Comparison of ENCODE assay signal across 8 cellular contexts in genomic region chr19:46944918-46945628, GRCh38.
DNase-seq lines count a peak whose midpoint lies in the region; ATAC-seq and TF ChIP-seq lines count a peak whose summit lies in the region.

No MANE protein-coding gene starts in this region.

- no peaks in the 10 kb centered on the region; the same call in 1 of the 2 replicates for H3K36me3 ChIP-seq in PC-9 (ENCODE audit: low read depth)
- peaks cover 3% of the 10 kb centered on the region for H3K36me3 ChIP-seq in effector memory CD4-positive, alpha-beta T cell (ENCODE audit: control insufficient read depth, insufficient read depth, low read length)

- POLR2A ChIA-PET in PC-9 (lab: Charles Lee; ENCODE audit: unreplicated experiment) (no interaction called here), T-cell (lab: Charles Lee) (no interaction called here)

- peaks cover 56% of the 10 kb centered on the region for H3K4me1 Mint-ChIP-seq in glutamatergic neuron (ENCODE audit: low read depth, unreplicated experiment)
- H3K4me1 Mint-ChIP-seq in T-cell, result peaks cover 12 to 54% (median 44%) of the 10 kb centered on the region in 3 donors

- H3K4me3 ChIP-seq in PC-9, result no peak overlapping the region
- H3K4me3 ChIP-seq in effector memory CD4-positive, alpha-beta T cell (ENCODE audit: insufficient read depth, low read depth, low read length, poor library complexity, severe bottlenecking), result no peak overlapping the region

- DNase-seq in DMS79 treated with DMSO at 0.1 percent for 48 hours (lab: John Stamatoyannopoulos, UW), result peak; percentile 65
- DNase-seq in PC-9, result no peak
- DNase-seq in glutamatergic neuron, result peak; percentile 85
- DNase-seq in posterior cingulate gyrus, result peak; percentile 43 to 96 (median 72)
- no peak for DNase-seq in effector memory CD4-positive, alpha-beta T cell
- DNase-seq in activated naive CD4-positive, alpha-beta T cell treated with anti-CD3 and anti-CD28 coated beads, Interleukin-2, amount 50 U/mL, for 72 hours (ENCODE audit: low spot score in 2 of 2), result no peak
- no peak for DNase-seq in DMS153 (lab: John Stamatoyannopoulos, UW)
- no peak for DNase-seq in T-cell

- H3K27ac Mint-ChIP-seq in glutamatergic neuron (ENCODE audit: unreplicated experiment) (peak overlapping the region; percentile 99), T-cell (no peak overlapping the region)
- H3K27ac Mint-ChIP-seq in activated naive CD4-positive, alpha-beta T cell treated with anti-CD3 and anti-CD28 coated beads, Interleukin-2, amount 50 U/mL, for 72 hours, result no peak overlapping the region

- H3K27me3 Mint-ChIP-seq in glutamatergic neuron (ENCODE audit: unreplicated experiment) (peaks cover 13% of the 10 kb centered on the region), T-cell (no peaks in the 10 kb centered on the region)

- TF ChIP-seq CTCF in PC-9 (conservative IDR thresholded peaks at IDR 0.05), result no peak
- TF ChIP-seq CTCF in glutamatergic neuron (IDR thresholded peaks at IDR 0.05; ENCODE audit: partially characterized antibody, unreplicated experiment), result no peak

- intact Hi-C loops in PC-9 (cut with micrococcal nuclease; ENCODE audit: unreplicated experiment) (loop anchor here (5.0 kb wide), 1 partner anchor 593 kb away; no protein-coding TSS in a partner anchor), posterior cingulate gyrus (cut with DNase I) (no loop called here)

- H3K4me2 ChIP-seq in PC-9, result peak overlapping the region; percentile 39

- H3K9me3 Mint-ChIP-seq in glutamatergic neuron (ENCODE audit: unreplicated experiment) (peaks cover 17% of the 10 kb centered on the region), T-cell (no peaks in the 10 kb centered on the region)
- no peaks in the 10 kb centered on the region for H3K9me3 Mint-ChIP-seq in activated naive CD4-positive, alpha-beta T cell treated with anti-CD3 and anti-CD28 coated beads, Interleukin-2, amount 50 U/mL, for 72 hours

- no peak overlapping the region for H2AFZ ChIP-seq in PC-9

- peak overlapping the region; percentile 84 for H3K4me3 Mint-ChIP-seq in glutamatergic neuron (ENCODE audit: unreplicated experiment)
- H3K4me3 Mint-ChIP-seq in T-cell, result no peak overlapping the region

- BruUV-seq in PC-9 (replicated peaks; lab: Mats Ljungman, UMichigan), result no TSS peak

- peak overlapping the region; percentile 36; the same call in 1 of the 2 replicates for H3K27ac ChIP-seq in PC-9
- no peak overlapping the region for H3K27ac ChIP-seq in effector memory CD4-positive, alpha-beta T cell (ENCODE audit: insufficient read depth, low read length, poor library complexity, severe bottlenecking)

- peaks cover 4% of the 10 kb centered on the region; the same call in 1 of the 2 replicates for H4K20me1 ChIP-seq in PC-9 (ENCODE audit: insufficient read depth)

- peaks cover 17% of the 10 kb centered on the region for H3K4me1 ChIP-seq in PC-9 (replicated peaks; ENCODE audit: insufficient read depth)
- H3K4me1 ChIP-seq in effector memory CD4-positive, alpha-beta T cell (ENCODE audit: control insufficient read depth, insufficient read depth, low read length, poor library complexity, severe bottlenecking), result peaks cover 8% of the 10 kb centered on the region

- peaks cover 73% of the 10 kb centered on the region for H3K79me2 ChIP-seq in PC-9 (ENCODE audit: low read depth)

- no peaks in the 10 kb centered on the region for H3K9me3 ChIP-seq in PC-9 (ENCODE audit: insufficient read depth, low read depth)
- H3K9me3 ChIP-seq in effector memory CD4-positive, alpha-beta T cell (ENCODE audit: control insufficient read depth, low read length), result no peaks in the 10 kb centered on the region

- peaks cover 13% of the 10 kb centered on the region for H3F3A ChIP-seq in PC-9 (ENCODE audit: insufficient read depth, low read depth)

- H3K27me3 ChIP-seq in PC-9 (ENCODE audit: insufficient read depth, low read depth), result no peaks in the 10 kb centered on the region
- H3K27me3 ChIP-seq in effector memory CD4-positive, alpha-beta T cell (replicated peaks; ENCODE audit: control insufficient read depth, insufficient read depth, low read length, poor library complexity, severe bottlenecking), result no peaks in the 10 kb centered on the region

- no peaks in the 10 kb centered on the region for H3K9me2 ChIP-seq in PC-9 (ENCODE audit: insufficient read depth)

- no peaks in the 10 kb centered on the region for H3K36me3 Mint-ChIP-seq in glutamatergic neuron (ENCODE audit: unreplicated experiment)
- H3K36me3 Mint-ChIP-seq in activated naive CD4-positive, alpha-beta T cell treated with anti-CD3 and anti-CD28 coated beads, Interleukin-2, amount 50 U/mL, for 72 hours, result no peaks in the 10 kb centered on the region
- H3K36me3 Mint-ChIP-seq in T-cell, result peaks cover 26% of the 10 kb centered on the region

- CTCF ChIA-PET in PC-9 (lab: Charles Lee) (interaction anchor here (0.5 kb wide), 1 partner anchor 87 kb away, joined by 8 read pairs; no protein-coding TSS in a partner anchor), T-cell (lab: Charles Lee) (interaction anchor here (0.5 to 0.7 kb wide), 4 partner anchors 68 to 322 kb away, joined by 3 to 8 read pairs (median 6); no protein-coding TSS in a partner anchor)

- ATAC-seq in activated naive CD4-positive, alpha-beta T cell treated with anti-CD3 and anti-CD28 coated beads, Interleukin-2, amount 50 U/mL, for 72 hours, result no peak
- no peak for ATAC-seq in T-cell (replicated peaks in 1 of 4)

Comparison
In these comparisons a context has a peak if more than half of its experiments do, and no peak if none do; other contexts are left out.
1. DNase-seq: peak in DMS79 treated with DMSO at 0.1 percent for 48 hours (single experiment), glutamatergic neuron (single experiment) and posterior cingulate gyrus (10 of 10); none in PC-9 (0 of 2), effector memory CD4-positive, alpha-beta T cell (0 of 3), activated naive CD4-positive, alpha-beta T cell treated with anti-CD3 and anti-CD28 coated beads, Interleukin-2, amount 50 U/mL, for 72 hours (0 of 2), DMS153 (single experiment) and T-cell (0 of 34).